Comparison of ENCODE assay signal across 10 cellular contexts in the genomic region with DNA sequence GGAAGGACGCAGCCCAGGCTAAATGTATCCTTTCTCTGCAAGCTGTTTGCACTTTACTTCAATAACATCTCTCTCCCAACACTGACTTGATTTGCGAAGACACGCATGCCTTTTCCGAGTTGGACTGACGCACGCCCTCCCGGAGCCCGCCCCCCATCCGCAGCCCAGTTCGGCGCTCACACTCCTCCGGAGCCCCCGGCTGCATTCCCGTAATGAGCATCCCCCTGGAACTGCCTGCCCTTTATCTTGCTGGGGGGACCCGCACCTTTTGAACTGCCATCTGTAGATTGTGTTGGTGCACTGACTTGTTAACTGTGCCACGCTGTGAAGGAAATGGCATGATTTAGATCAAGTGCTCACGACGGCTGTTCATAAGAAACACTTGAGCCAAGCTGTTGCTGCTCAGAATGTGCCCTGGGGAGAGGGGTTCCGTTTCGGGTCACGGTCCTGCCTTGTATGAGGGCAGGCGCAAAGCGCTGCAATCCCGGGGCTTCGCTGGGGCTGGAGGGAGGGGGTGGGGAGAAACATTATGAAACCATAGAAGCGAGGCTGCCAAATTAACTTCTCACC.
DNase-seq lines count a peak whose midpoint lies in the region; ATAC-seq and TF ChIP-seq lines count a peak whose summit lies in the region.
"Had no signal": no experiment of that assay in that cellular context is flagged by ENCODE, and none has a peak within 500 bp of the region (broad histone marks: within the 10 kb centered on the region; RNA-seq: fewer than 3 reads in every experiment).

No MANE protein-coding gene starts in this region.

- intact Hi-C loops in Right ventricle myocardium inferior (cut with DNase I) = no loop called here
- intact Hi-C loops in cardiac septum (cut with DNase I) = no loop called here
- intact Hi-C loops in esophagus squamous epithelium (cut with DNase I) = no loop called here
- intact Hi-C loops in mucosa of descending colon (cut with DNase I, micrococcal nuclease) = no loop called here

- peaks cover 0 to 45% (median 1%) of the 10 kb centered on the region in 4 donors for H3K27me3 ChIP-seq in esophagus squamous epithelium

- peak overlapping the region in 6 of 8 donors; percentile 59 to 86 (median 80) for H3K4me3 Mint-ChIP-seq in naive B cell

- no peak for TF ChIP-seq POLR2A in esophagus squamous epithelium (IDR thresholded peaks at IDR 0.05)

- H3K4me1 ChIP-seq in esophagus squamous epithelium (peaks cover 0 to 18% (median 0%) of the 10 kb centered on the region in 3 donors), mucosa of descending colon (ENCODE audit: low read depth) (no peaks in the 10 kb centered on the region)
- H3K4me1 ChIP-seq: Caco-2 had no signal

- peak; percentile 94 for ATAC-seq in Right ventricle myocardium inferior
- no peak for ATAC-seq in naive B cell (ENCODE audit: low read depth in 2 of 2)
- ATAC-seq in HG03460 (IDR thresholded peaks at IDR 0.05; ENCODE audit: unreplicated experiment) = no peak
- ATAC-seq in mucosa of descending colon = no peak

- peak; percentile 71 for DNase-seq in Right ventricle myocardium inferior (ENCODE audit: missing footprints)
- DNase-seq in cardiac septum (ENCODE audit: low spot score) = no peak
- no peak for DNase-seq in esophagus squamous epithelium (lab: John Stamatoyannopoulos, UW)
- no peak for DNase-seq in naive B cell
- no peak for DNase-seq in mucosa of descending colon
- no peak for DNase-seq in GM13977 (ENCODE audit: low spot score)
- DNase-seq in stimulated activated CD4-positive, alpha-beta T cell treated with anti-CD3 and anti-CD28 coated beads, Interleukin-12 subunit alpha, Interleukin-12 subunit beta, amount 100 ng/mL, for 4 hours = no peak
- DNase-seq: activated naive CD4-positive, alpha-beta T cell; Caco-2 had no signal

- H3K36me3 ChIP-seq in esophagus squamous epithelium = no peaks in the 10 kb centered on the region
- no peaks in the 10 kb centered on the region for H3K36me3 ChIP-seq in mucosa of descending colon (ENCODE audit: low read depth)

- H3K27ac Mint-ChIP-seq in naive B cell = peak overlapping the region in 3 of 6 donors; percentile 13 to 46 (median 19)

- no peak overlapping the region for H3K27ac ChIP-seq in esophagus squamous epithelium

- H3K4me3 ChIP-seq in esophagus squamous epithelium (peak overlapping the region in 3 of 4 donors; percentile 27 to 54 (median 33)), mucosa of descending colon (no peak overlapping the region)

- peaks cover 4 to 18% (median 13%) of the 10 kb centered on the region in 3 donors for H3K4me1 Mint-ChIP-seq in naive B cell

- TF ChIP-seq CTCF in esophagus squamous epithelium (IDR thresholded peaks at IDR 0.05) = no peak
- TF ChIP-seq CTCF in mucosa of descending colon (IDR thresholded peaks at IDR 0.05) = no peak
- no peak for TF ChIP-seq CTCF in GM13977 (IDR thresholded peaks at IDR 0.05; ENCODE audit: extremely low read depth, insufficient read depth, missing control alignments)

- H3K9me3 Mint-ChIP-seq in naive B cell = peaks cover 0 to 4% (median 0%) of the 10 kb centered on the region in 7 donors

- H3K27me3 Mint-ChIP-seq in naive B cell = peaks cover 50 to 71% (median 65%) of the 10 kb centered on the region in 3 donors

- H3K36me3 Mint-ChIP-seq in naive B cell = no peaks in the 10 kb centered on the region

- H3K9me3 ChIP-seq in esophagus squamous epithelium (no peaks in the 10 kb centered on the region), mucosa of descending colon (no peaks in the 10 kb centered on the region)
- H3K9me3 ChIP-seq: Caco-2 had no signal

- in situ Hi-C loops in GM13977 (cut with MboI; ENCODE audit: low pct_unique_long_range_greater_than_20kb, low sequenced_read_pairs, unreplicated experiment) = no loop called here

- 27 to 37% methylated on average over 15 to 17 of the region's 26 CpGs for WGBS in esophagus squamous epithelium, 2 donors
